ENCODE assay signal across 1 cellular context in the genomic region with DNA sequence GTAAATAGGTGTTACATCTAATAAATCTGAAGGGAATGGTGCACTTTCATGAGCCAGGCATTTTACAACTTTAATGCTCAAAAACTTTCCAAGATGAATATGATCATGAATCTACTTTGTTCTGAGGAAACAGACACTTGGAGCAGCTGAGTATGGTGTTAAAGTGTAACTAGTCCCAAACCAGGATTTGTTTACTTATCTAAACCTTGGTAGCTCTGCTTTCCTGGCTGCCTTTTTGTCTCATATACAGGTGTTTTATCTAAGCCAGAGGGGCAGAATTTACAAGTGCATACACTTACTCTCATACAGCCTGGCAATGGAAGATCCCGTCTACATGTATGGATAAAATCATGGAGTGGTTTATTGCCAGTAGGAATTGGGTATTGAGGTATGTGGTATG.
TF ChIP-seq lines count a peak whose summit lies in the region.

No MANE protein-coding gene starts in this region.

TF ChIP-seq in GM23338, 12 proteins besides CTCF, POLR2A, EP300 and RAD21 (continued from another document):
- TF ChIP-seq, protein P1, sequence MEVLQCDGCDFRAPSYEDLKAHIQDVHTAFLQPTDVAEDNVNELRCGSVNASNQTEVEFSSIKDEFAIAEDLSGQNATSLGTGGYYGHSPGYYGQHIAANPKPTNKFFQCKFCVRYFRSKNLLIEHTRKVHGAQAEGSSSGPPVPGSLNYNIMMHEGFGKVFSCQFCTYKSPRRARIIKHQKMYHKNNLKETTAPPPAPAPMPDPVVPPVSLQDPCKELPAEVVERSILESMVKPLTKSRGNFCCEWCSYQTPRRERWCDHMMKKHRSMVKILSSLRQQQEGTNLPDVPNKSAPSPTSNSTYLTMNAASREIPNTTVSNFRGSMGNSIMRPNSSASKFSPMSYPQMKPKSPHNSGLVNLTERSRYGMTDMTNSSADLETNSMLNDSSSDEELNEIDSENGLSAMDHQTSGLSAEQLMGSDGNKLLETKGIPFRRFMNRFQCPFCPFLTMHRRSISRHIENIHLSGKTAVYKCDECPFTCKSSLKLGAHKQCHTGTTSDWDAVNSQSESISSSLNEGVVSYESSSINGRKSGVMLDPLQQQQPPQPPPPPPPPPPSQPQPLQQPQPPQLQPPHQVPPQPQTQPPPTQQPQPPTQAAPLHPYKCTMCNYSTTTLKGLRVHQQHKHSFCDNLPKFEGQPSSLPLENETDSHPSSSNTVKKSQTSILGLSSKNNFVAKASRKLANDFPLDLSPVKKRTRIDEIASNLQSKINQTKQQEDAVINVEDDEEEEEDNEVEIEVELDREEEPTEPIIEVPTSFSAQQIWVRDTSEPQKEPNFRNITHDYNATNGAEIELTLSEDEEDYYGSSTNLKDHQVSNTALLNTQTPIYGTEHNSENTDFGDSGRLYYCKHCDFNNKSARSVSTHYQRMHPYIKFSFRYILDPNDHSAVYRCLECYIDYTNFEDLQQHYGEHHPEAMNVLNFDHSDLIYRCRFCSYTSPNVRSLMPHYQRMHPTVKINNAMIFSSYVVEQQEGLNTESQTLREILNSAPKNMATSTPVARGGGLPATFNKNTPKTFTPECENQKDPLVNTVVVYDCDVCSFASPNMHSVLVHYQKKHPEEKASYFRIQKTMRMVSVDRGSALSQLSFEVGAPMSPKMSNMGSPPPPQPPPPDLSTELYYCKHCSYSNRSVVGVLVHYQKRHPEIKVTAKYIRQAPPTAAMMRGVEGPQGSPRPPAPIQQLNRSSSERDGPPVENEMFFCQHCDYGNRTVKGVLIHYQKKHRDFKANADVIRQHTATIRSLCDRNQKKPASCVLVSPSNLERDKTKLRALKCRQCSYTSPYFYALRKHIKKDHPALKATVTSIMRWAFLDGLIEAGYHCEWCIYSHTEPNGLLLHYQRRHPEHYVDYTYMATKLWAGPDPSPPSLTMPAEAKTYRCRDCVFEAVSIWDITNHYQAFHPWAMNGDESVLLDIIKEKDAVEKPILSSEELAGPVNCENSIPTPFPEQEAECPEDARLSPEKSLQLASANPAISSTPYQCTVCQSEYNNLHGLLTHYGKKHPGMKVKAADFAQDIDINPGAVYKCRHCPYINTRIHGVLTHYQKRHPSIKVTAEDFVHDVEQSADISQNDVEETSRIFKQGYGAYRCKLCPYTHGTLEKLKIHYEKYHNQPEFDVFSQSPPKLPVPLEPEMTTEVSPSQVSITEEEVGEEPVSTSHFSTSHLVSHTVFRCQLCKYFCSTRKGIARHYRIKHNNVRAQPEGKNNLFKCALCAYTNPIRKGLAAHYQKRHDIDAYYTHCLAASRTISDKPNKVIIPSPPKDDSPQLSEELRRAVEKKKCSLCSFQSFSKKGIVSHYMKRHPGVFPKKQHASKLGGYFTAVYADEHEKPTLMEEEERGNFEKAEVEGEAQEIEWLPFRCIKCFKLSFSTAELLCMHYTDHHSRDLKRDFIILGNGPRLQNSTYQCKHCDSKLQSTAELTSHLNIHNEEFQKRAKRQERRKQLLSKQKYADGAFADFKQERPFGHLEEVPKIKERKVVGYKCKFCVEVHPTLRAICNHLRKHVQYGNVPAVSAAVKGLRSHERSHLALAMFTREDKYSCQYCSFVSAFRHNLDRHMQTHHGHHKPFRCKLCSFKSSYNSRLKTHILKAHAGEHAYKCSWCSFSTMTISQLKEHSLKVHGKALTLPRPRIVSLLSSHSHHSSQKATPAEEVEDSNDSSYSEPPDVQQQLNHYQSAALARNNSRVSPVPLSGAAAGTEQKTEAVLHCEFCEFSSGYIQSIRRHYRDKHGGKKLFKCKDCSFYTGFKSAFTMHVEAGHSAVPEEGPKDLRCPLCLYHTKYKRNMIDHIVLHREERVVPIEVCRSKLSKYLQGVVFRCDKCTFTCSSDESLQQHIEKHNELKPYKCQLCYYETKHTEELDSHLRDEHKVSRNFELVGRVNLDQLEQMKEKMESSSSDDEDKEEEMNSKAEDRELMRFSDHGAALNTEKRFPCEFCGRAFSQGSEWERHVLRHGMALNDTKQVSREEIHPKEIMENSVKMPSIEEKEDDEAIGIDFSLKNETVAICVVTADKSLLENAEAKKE (CRISPR knock-in tag; IDR thresholded peaks at IDR 0.05): no peak
- TF ChIP-seq, protein P2, sequence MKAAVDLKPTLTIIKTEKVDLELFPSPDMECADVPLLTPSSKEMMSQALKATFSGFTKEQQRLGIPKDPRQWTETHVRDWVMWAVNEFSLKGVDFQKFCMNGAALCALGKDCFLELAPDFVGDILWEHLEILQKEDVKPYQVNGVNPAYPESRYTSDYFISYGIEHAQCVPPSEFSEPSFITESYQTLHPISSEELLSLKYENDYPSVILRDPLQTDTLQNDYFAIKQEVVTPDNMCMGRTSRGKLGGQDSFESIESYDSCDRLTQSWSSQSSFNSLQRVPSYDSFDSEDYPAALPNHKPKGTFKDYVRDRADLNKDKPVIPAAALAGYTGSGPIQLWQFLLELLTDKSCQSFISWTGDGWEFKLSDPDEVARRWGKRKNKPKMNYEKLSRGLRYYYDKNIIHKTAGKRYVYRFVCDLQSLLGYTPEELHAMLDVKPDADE (IDR thresholded peaks at IDR 0.05): no peak
- TF ChIP-seq POLR2AphosphoS5 (IDR thresholded peaks at IDR 0.05; ENCODE audit: low read depth): no peak
- TF ChIP-seq JUNB (IDR thresholded peaks at IDR 0.05; ENCODE audit: unreplicated experiment): no peak
- no peak for TF ChIP-seq CREB1 (CRISPR knock-in tag; IDR thresholded peaks at IDR 0.05; ENCODE audit: low read depth)
- TF ChIP-seq EZH2phosphoT487 (IDR thresholded peaks at IDR 0.05; ENCODE audit: unreplicated experiment): no peak
- TF ChIP-seq ZNF331 (CRISPR knock-in tag; IDR thresholded peaks at IDR 0.05; ENCODE audit: low read depth): no peak
- TF ChIP-seq STAT1 (IDR thresholded peaks at IDR 0.05; ENCODE audit: unreplicated experiment): no peak
